In the genomic region with DNA sequence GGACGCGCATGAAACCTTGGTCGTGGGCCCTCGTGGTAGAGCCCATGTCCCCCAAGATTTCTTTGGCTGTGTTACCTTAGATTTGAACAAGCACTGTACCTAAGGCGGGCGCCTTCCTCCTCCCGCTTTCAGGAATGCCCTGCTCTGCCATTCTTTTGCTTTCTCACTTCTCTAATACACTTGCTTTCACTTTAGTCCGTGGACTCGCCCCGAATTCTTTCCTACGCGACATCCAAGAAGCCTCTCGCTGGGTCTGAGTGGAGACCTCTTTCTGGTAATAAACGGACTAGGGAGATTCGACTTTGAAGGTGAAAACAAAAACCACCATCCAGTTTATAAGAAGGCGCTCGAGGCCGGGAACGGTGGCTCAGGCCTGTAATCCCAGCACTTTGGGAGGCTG, we compare ENCODE assay signal across 8 cellular contexts. TPM values are rescaled to one million over a fixed set of nuclear protein-coding genes. Genes with fewer than 3 reads are reported as not detected.
DNase-seq lines count a peak whose midpoint lies in the region; ATAC-seq and TF ChIP-seq lines count a peak whose summit lies in the region.

No MANE protein-coding gene starts in this region.

- no peaks in the 10 kb centered on the region for H3K9me3 Mint-ChIP-seq in naive thymus-derived CD4-positive, alpha-beta T cell

- H3K27me3 ChIP-seq in BJ (ENCODE audit: control insufficient read depth, insufficient read depth, low read length) (no peaks in the 10 kb centered on the region), breast epithelium (no peaks in the 10 kb centered on the region)
- H3K27me3 ChIP-seq in naive thymus-derived CD4-positive, alpha-beta T cell (ENCODE audit: control insufficient read depth in 2 of 2, insufficient read depth in 2 of 2, low read length in 2 of 2): no peaks in the 10 kb centered on the region

- peaks cover 37 to 64% (median 56%) of the 10 kb centered on the region in 7 donors for H3K4me1 Mint-ChIP-seq in naive thymus-derived CD4-positive, alpha-beta T cell

- H3K27ac ChIP-seq in breast epithelium: no peak overlapping the region
- no peak overlapping the region for H3K27ac ChIP-seq in naive thymus-derived CD4-positive, alpha-beta T cell (ENCODE audit: low read depth, low read length)

- H3K9me3 ChIP-seq in breast epithelium: no peaks in the 10 kb centered on the region
- no peaks in the 10 kb centered on the region for H3K9me3 ChIP-seq in naive thymus-derived CD4-positive, alpha-beta T cell (ENCODE audit: control insufficient read depth in 2 of 3, low read length in 3 of 3)

- DNase-seq in BJ (ENCODE audit: low read depth) (no peak), breast epithelium (ENCODE audit: low spot score in 2 of 2) (no peak), NCI-H1105 (lab: John Stamatoyannopoulos, UW) (no peak)
- DNase-seq in Jurkat, Clone E6-1 (ENCODE audit: low read depth, low spot score): no peak
- no peak for DNase-seq in naive thymus-derived CD4-positive, alpha-beta T cell

- H3K27me3 Mint-ChIP-seq in naive thymus-derived CD4-positive, alpha-beta T cell: no peaks in the 10 kb centered on the region

- intact Hi-C loops in breast epithelium (cut with DNase I; ENCODE audit: low total_unique reads): loop anchor here (10.0 kb wide), 1 partner anchor 72 kb away; no protein-coding TSS in a partner anchor
- intact Hi-C loops in naive thymus-derived CD4-positive, alpha-beta T cell (cut with micrococcal nuclease): loop anchor here in 1 of 2 donors (5.0 kb wide), 2 partner anchors 80 to 155 kb away; a partner anchor contains a TSS

- no peak for TF ChIP-seq POLR2A in breast epithelium (IDR thresholded peaks at IDR 0.05)

- POLR2A ChIA-PET in BJ (lab: Charles Lee): no interaction called here
- POLR2A ChIA-PET in naive thymus-derived CD4-positive, alpha-beta T cell (lab: Charles Lee): interaction anchor here (0.5 to 3.8 kb wide), 4 partner anchors 9 to 533 kb away, joined by 3 to 33 read pairs (median 5); no protein-coding TSS in a partner anchor

- H3K36me3 Mint-ChIP-seq in naive thymus-derived CD4-positive, alpha-beta T cell: peaks cover 3 to 15% (median 6%) of the 10 kb centered on the region in 5 donors

- peak overlapping the region; percentile 89 for H3K4me3 ChIP-seq in BJ (ENCODE audit: low read depth, low read length)
- peak overlapping the region; percentile 95 for H3K4me3 ChIP-seq in Jurkat, Clone E6-1 (ENCODE audit: low read length)
- peak overlapping the region; percentile 93 to 99 (median 96) for H3K4me3 ChIP-seq in breast epithelium
- peak overlapping the region; percentile 81 for H3K4me3 ChIP-seq in naive thymus-derived CD4-positive, alpha-beta T cell (ENCODE audit: low read length)

- H3K4me1 ChIP-seq in breast epithelium: no peaks in the 10 kb centered on the region
- peaks cover 26 to 30% of the 10 kb centered on the region in 2 donors for H3K4me1 ChIP-seq in naive thymus-derived CD4-positive, alpha-beta T cell (ENCODE audit: control insufficient read depth in 2 of 2, insufficient read depth in 2 of 2, low read length in 2 of 2)

- CTCF ChIA-PET in BJ (lab: Yijun Ruan, JAX): interaction anchor here (0.8 to 1.0 kb wide), 2 partner anchors 13 to 54 kb away, joined by 3 read pairs; no protein-coding TSS in a partner anchor
- CTCF ChIA-PET in naive thymus-derived CD4-positive, alpha-beta T cell (lab: Charles Lee): interaction anchor here (0.5 kb wide), 1 partner anchor 84 kb away, joined by 4 read pairs; no protein-coding TSS in a partner anchor

- H3K4me3 Mint-ChIP-seq in naive thymus-derived CD4-positive, alpha-beta T cell: peak overlapping the region; percentile 77 to 99 (median 93)

- no peak for ATAC-seq in naive thymus-derived CD4-positive, alpha-beta T cell
- ATAC-seq in GM19467 (IDR thresholded peaks at IDR 0.05; ENCODE audit: unreplicated experiment): no peak
- no peak for ATAC-seq in HG03439 (IDR thresholded peaks at IDR 0.05; ENCODE audit: unreplicated experiment)
- no peak for ATAC-seq in GM19035 (IDR thresholded peaks at IDR 0.05; ENCODE audit: unreplicated experiment)

- peak overlapping the region in 6 of 9 donors; percentile 18 to 95 (median 88) for H3K27ac Mint-ChIP-seq in naive thymus-derived CD4-positive, alpha-beta T cell

- TF ChIP-seq CTCF in BJ (IDR thresholded peaks at IDR 0.05; ENCODE audit: insufficient read depth, low read depth, low read length) (no peak), breast epithelium (IDR thresholded peaks at IDR 0.05) (no peak)

- peaks cover 3% of the 10 kb centered on the region; the same call in 1 of the 2 replicates for H3K36me3 ChIP-seq in BJ (ENCODE audit: control insufficient read depth, insufficient read depth, low read length)
- no peaks in the 10 kb centered on the region for H3K36me3 ChIP-seq in breast epithelium
- H3K36me3 ChIP-seq in naive thymus-derived CD4-positive, alpha-beta T cell (ENCODE audit: control insufficient read depth in 2 of 3, insufficient read depth in 3 of 3, low read length in 3 of 3): peaks cover 0 to 20% (median 0%) of the 10 kb centered on the region in 3 experiments

RNA-seq across cellular contexts. Expression of a gene that starts 1.2 kb away (rescaled TPM):
- 11.0 and 12.4 TPM in 2 replicates for polyA plus RNA-seq in BJ (2011; rRNA removed)
- polyA minus RNA-seq in BJ (2011; rRNA and poly(A)+ RNA removed): 12.5 and 13.3 TPM in 2 replicates
- polyA plus RNA-seq in Jurkat, Clone E6-1 (2012; ENCODE audit: insufficient read depth, insufficient read length): 85.6 TPM
- 10 to 100 TPM; 40.6 to 53.9 (median 49.2) TPM for total RNA-seq in breast epithelium
- total RNA-seq in naive thymus-derived CD4-positive, alpha-beta T cell: 100 to 1,000 TPM; 107 to 151 (median 130) TPM
- 10 to 100 TPM; 50.6 to 91.4 TPM for polyA plus RNA-seq in naive thymus-derived CD4-positive, alpha-beta T cell
